In genomic region chr11:80844110-80844509, GRCh38 we compare ENCODE assay signal across 19 cellular contexts.
"Had no signal": no experiment of that assay in that cellular context is flagged by ENCODE, and none has a peak within 500 bp of the region (broad histone marks: within the 10 kb centered on the region; RNA-seq: fewer than 3 reads in every experiment).

No MANE protein-coding gene starts in this region.

- H3K4me1 Mint-ChIP-seq: naive thymus-derived CD8-positive, alpha-beta T cell had no signal

- ATAC-seq: left lobe of liver; mucosa of descending colon; naive thymus-derived CD8-positive, alpha-beta T cell; sciatic nerve; stimulated activated memory B cell treated with anti-CD40 and anti-IgM and Interleukin-4, amounts not matched to agents 10 μg/mL and 1 μg/mL and 100 μg/mL, for 72 hours had no signal

- H3K9me3 Mint-ChIP-seq: dendritic cell treated with granulocyte-macrophage colony-stimulating factor and Interleukin-4, amounts not matched to agents 40 ng/mL and 50 ng/mL, for 4 days; stimulated activated memory B cell treated with anti-CD40 and anti-IgM and Interleukin-4, amounts not matched to agents 10 μg/mL and 1 μg/mL and 100 μg/mL, for 72 hours had no signal

- H3K4me1 ChIP-seq: foreskin keratinocyte, spleen, tibial artery, upper lobe of left lung, uterus had no signal

- H3K27me3 ChIP-seq: foreskin keratinocyte, spleen, tibial artery, upper lobe of left lung, uterus had no signal

- DNase-seq: erythroblast; islet precursor cell; mammary epithelial cell; mucosa of descending colon; naive thymus-derived CD8-positive, alpha-beta T cell; posterior cingulate gyrus; spleen; stimulated activated CD4-positive, alpha-beta T cell treated with anti-CD3 and anti-CD28 coated beads, Interleukin-15, amount 100 ng/mL, for 24 hours; stimulated activated CD4-positive, alpha-beta T cell treated with anti-CD3 and anti-CD28 coated beads, Interleukin-1b, Interleukin-23, amount 100 ng/mL, for 48 hours; stimulated activated CD4-positive, alpha-beta T cell treated with anti-CD3 and anti-CD28 coated beads, Interleukin-4, amount 100 ng/mL, for 24 hours; tibial artery; upper lobe of left lung; uterus had no signal

- H3K4me3 Mint-ChIP-seq: dendritic cell treated with granulocyte-macrophage colony-stimulating factor and Interleukin-4, amounts not matched to agents 40 ng/mL and 50 ng/mL, for 4 days; naive thymus-derived CD8-positive, alpha-beta T cell; stimulated activated memory B cell treated with anti-CD40 and anti-IgM and Interleukin-4, amounts not matched to agents 10 μg/mL and 1 μg/mL and 100 μg/mL, for 72 hours; stimulated activated naive CD8-positive, alpha-beta T cell treated with anti-CD3 and anti-CD28 coated beads, Interleukin-15, Interleukin-2, amounts not matched to agents 100 ng/mL and 50 ng/mL, for 24 hours had no signal

- H3K36me3 Mint-ChIP-seq: stimulated activated memory B cell treated with anti-CD40 and anti-IgM and Interleukin-4, amounts not matched to agents 10 μg/mL and 1 μg/mL and 100 μg/mL, for 72 hours had no signal

- H3K27ac ChIP-seq: foreskin keratinocyte, spleen, tibial artery, upper lobe of left lung, uterus had no signal

- H3K27ac Mint-ChIP-seq: dendritic cell treated with granulocyte-macrophage colony-stimulating factor and Interleukin-4, amounts not matched to agents 40 ng/mL and 50 ng/mL, for 4 days; naive thymus-derived CD8-positive, alpha-beta T cell; stimulated activated memory B cell treated with anti-CD40 and anti-IgM and Interleukin-4, amounts not matched to agents 10 μg/mL and 1 μg/mL and 100 μg/mL, for 72 hours; stimulated activated naive CD8-positive, alpha-beta T cell treated with anti-CD3 and anti-CD28 coated beads, Interleukin-15, Interleukin-2, amounts not matched to agents 100 ng/mL and 50 ng/mL, for 24 hours had no signal

- H3K27me3 Mint-ChIP-seq: dendritic cell treated with granulocyte-macrophage colony-stimulating factor and Interleukin-4, amounts not matched to agents 40 ng/mL and 50 ng/mL, for 4 days; naive thymus-derived CD8-positive, alpha-beta T cell; stimulated activated memory B cell treated with anti-CD40 and anti-IgM and Interleukin-4, amounts not matched to agents 10 μg/mL and 1 μg/mL and 100 μg/mL, for 72 hours; stimulated activated naive CD8-positive, alpha-beta T cell treated with anti-CD3 and anti-CD28 coated beads, Interleukin-15, Interleukin-2, amounts not matched to agents 100 ng/mL and 50 ng/mL, for 24 hours had no signal

- H3K36me3 ChIP-seq: spleen, tibial artery, upper lobe of left lung, uterus had no signal

- H3K9me3 ChIP-seq: mucosa of descending colon, spleen, tibial artery, upper lobe of left lung, uterus had no signal

- H3K4me3 ChIP-seq: mucosa of descending colon, spleen, tibial artery, upper lobe of left lung, uterus had no signal
